1 cellular context compared by ENCODE assay signal in the genomic region with DNA sequence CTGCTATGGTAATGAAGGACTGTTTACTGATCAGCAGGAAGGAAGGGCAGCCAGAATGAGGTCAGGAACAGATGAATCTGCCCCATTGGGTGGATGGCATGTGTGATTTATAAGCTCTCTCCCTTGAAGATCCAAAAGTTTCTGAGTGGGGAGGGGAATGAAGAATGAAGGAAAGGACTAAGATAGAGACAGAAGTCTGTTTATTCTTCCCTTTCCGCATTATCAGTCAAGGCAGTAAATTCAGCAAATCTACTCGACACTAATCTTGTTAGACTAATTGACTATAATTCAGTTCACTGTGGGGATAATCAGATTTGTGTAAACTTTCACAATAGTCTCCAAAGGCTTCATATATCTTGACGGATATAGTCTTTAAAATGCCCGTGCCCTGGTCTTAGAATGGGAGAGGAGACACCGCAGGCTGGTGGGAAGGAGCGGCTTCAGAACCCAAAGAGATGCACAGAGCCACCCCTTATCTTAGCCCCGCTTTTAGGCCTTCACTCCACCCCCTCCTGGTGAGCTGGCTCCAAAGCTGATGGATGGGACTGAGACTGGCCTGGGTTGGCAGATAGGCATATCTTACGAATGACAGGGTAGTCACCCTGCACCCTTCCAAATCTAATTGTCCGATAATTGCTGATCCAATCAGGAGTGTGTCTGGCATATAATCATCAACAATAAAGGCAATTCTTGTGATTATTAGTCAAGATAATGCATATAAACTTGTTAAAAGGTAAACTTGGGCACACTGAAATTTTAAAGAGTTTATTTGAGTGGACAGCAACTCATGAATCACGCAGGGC.
A peak's percentile ranks its signal among the peaks of the same experiment; 100 is the strongest.
TF ChIP-seq lines count a peak whose summit lies in the region.

No MANE protein-coding gene starts in this region.

TF ChIP-seq in K562, 482 proteins besides CTCF, POLR2A, EP300 and RAD21 (continues in another document):
- TF ChIP-seq, protein P1, sequence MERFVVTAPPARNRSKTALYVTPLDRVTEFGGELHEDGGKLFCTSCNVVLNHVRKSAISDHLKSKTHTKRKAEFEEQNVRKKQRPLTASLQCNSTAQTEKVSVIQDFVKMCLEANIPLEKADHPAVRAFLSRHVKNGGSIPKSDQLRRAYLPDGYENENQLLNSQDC (CRISPR knock-in tag; IDR thresholded peaks at IDR 0.05): no peak
- 0 out of 2 replicates have a peak, but pooled peaks have one; percentile 12 for TF ChIP-seq DPF2 (IDR thresholded peaks at IDR 0.05)
- TF ChIP-seq CREM (IDR thresholded peaks at IDR 0.05; ENCODE audit: low read depth): no peak
- TF ChIP-seq ETV1 (tag; conservative IDR thresholded peaks at IDR 0.05; ENCODE audit: low read depth): no peak
- no peak for TF ChIP-seq ZSCAN29 (IDR thresholded peaks at IDR 0.05)
- no peak for TF ChIP-seq L3MBTL2 (IDR thresholded peaks at IDR 0.05)
- TF ChIP-seq, protein P2, sequence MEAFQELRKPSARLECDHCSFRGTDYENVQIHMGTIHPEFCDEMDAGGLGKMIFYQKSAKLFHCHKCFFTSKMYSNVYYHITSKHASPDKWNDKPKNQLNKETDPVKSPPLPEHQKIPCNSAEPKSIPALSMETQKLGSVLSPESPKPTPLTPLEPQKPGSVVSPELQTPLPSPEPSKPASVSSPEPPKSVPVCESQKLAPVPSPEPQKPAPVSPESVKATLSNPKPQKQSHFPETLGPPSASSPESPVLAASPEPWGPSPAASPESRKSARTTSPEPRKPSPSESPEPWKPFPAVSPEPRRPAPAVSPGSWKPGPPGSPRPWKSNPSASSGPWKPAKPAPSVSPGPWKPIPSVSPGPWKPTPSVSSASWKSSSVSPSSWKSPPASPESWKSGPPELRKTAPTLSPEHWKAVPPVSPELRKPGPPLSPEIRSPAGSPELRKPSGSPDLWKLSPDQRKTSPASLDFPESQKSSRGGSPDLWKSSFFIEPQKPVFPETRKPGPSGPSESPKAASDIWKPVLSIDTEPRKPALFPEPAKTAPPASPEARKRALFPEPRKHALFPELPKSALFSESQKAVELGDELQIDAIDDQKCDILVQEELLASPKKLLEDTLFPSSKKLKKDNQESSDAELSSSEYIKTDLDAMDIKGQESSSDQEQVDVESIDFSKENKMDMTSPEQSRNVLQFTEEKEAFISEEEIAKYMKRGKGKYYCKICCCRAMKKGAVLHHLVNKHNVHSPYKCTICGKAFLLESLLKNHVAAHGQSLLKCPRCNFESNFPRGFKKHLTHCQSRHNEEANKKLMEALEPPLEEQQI (IDR thresholded peaks at IDR 0.05): no peak
- no peak for TF ChIP-seq HSF4 (CRISPR knock-in tag; IDR thresholded peaks at IDR 0.05; ENCODE audit: borderline replicate concordance)
- no peak for TF ChIP-seq MYNN (IDR thresholded peaks at IDR 0.05)
- TF ChIP-seq MYNN (CRISPR knock-in tag; IDR thresholded peaks at IDR 0.05): no peak
- TF ChIP-seq MYC (IDR thresholded peaks at IDR 0.05; ENCODE audit: low read depth, low read length): no peak
- TF ChIP-seq MYC (CRISPR knock-in tag; IDR thresholded peaks at IDR 0.05; ENCODE audit: borderline replicate concordance, low read depth): no peak
- TF ChIP-seq CCAR2 (IDR thresholded peaks at IDR 0.05; ENCODE audit: low read depth, low read length): no peak
- TF ChIP-seq CBFA2T2 (conservative IDR thresholded peaks at IDR 0.05): peak; percentile 82
- TF ChIP-seq POLR3G (IDR thresholded peaks at IDR 0.05; ENCODE audit: extremely low read depth, insufficient read length, insufficient replicate concordance): no peak
- TF ChIP-seq, protein P3, sequence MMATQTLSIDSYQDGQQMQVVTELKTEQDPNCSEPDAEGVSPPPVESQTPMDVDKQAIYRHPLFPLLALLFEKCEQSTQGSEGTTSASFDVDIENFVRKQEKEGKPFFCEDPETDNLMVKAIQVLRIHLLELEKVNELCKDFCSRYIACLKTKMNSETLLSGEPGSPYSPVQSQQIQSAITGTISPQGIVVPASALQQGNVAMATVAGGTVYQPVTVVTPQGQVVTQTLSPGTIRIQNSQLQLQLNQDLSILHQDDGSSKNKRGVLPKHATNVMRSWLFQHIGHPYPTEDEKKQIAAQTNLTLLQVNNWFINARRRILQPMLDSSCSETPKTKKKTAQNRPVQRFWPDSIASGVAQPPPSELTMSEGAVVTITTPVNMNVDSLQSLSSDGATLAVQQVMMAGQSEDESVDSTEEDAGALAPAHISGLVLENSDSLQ (IDR thresholded peaks at IDR 0.05): peak; percentile 45; the same call in 1 of the 2 replicates
- no peak for TF ChIP-seq ZNF175 (CRISPR knock-in tag; IDR thresholded peaks at IDR 0.05; ENCODE audit: low read depth)
- no peak for TF ChIP-seq ETS2 (tag; IDR thresholded peaks at IDR 0.05; ENCODE audit: borderline replicate concordance, poor library complexity, severe bottlenecking)
- TF ChIP-seq MTA3 (IDR thresholded peaks at IDR 0.05; ENCODE audit: borderline replicate concordance): no peak
- no peak for TF ChIP-seq RFX5 (IDR thresholded peaks at IDR 0.05; ENCODE audit: low read depth, low read length)
- no peak for TF ChIP-seq ERF (CRISPR knock-in tag; IDR thresholded peaks at IDR 0.05)
- TF ChIP-seq HDAC2 (IDR thresholded peaks at IDR 0.05): peak; percentile 20; the same call in 1 of the 2 replicates
- TF ChIP-seq NELFE (IDR thresholded peaks at IDR 0.05; ENCODE audit: insufficient read depth, insufficient read length): no peak
- 0 out of 2 replicates have a peak, but pooled peaks have one; percentile 17 for TF ChIP-seq FOXM1 (IDR thresholded peaks at IDR 0.05; ENCODE audit: low read depth)
- TF ChIP-seq FOXM1 (CRISPR knock-in tag; IDR thresholded peaks at IDR 0.05; ENCODE audit: low read depth): no peak
- TF ChIP-seq HDAC6 (IDR thresholded peaks at IDR 0.05; ENCODE audit: low read depth, low read length): no peak
- TF ChIP-seq PTRF (tag; IDR thresholded peaks at IDR 0.05): no peak
- no peak for TF ChIP-seq ZNF76 (CRISPR knock-in tag; IDR thresholded peaks at IDR 0.05; ENCODE audit: borderline replicate concordance)
- no peak for TF ChIP-seq HNRNPUL1 (IDR thresholded peaks at IDR 0.05; ENCODE audit: low read length)
- TF ChIP-seq ZNF445 (CRISPR knock-in tag; IDR thresholded peaks at IDR 0.05; ENCODE audit: low read depth): no peak
- 0 out of 2 replicates have a peak, but pooled peaks have one; percentile 40 for TF ChIP-seq PML (IDR thresholded peaks at IDR 0.05; ENCODE audit: low read length)
- TF ChIP-seq, protein P4, sequence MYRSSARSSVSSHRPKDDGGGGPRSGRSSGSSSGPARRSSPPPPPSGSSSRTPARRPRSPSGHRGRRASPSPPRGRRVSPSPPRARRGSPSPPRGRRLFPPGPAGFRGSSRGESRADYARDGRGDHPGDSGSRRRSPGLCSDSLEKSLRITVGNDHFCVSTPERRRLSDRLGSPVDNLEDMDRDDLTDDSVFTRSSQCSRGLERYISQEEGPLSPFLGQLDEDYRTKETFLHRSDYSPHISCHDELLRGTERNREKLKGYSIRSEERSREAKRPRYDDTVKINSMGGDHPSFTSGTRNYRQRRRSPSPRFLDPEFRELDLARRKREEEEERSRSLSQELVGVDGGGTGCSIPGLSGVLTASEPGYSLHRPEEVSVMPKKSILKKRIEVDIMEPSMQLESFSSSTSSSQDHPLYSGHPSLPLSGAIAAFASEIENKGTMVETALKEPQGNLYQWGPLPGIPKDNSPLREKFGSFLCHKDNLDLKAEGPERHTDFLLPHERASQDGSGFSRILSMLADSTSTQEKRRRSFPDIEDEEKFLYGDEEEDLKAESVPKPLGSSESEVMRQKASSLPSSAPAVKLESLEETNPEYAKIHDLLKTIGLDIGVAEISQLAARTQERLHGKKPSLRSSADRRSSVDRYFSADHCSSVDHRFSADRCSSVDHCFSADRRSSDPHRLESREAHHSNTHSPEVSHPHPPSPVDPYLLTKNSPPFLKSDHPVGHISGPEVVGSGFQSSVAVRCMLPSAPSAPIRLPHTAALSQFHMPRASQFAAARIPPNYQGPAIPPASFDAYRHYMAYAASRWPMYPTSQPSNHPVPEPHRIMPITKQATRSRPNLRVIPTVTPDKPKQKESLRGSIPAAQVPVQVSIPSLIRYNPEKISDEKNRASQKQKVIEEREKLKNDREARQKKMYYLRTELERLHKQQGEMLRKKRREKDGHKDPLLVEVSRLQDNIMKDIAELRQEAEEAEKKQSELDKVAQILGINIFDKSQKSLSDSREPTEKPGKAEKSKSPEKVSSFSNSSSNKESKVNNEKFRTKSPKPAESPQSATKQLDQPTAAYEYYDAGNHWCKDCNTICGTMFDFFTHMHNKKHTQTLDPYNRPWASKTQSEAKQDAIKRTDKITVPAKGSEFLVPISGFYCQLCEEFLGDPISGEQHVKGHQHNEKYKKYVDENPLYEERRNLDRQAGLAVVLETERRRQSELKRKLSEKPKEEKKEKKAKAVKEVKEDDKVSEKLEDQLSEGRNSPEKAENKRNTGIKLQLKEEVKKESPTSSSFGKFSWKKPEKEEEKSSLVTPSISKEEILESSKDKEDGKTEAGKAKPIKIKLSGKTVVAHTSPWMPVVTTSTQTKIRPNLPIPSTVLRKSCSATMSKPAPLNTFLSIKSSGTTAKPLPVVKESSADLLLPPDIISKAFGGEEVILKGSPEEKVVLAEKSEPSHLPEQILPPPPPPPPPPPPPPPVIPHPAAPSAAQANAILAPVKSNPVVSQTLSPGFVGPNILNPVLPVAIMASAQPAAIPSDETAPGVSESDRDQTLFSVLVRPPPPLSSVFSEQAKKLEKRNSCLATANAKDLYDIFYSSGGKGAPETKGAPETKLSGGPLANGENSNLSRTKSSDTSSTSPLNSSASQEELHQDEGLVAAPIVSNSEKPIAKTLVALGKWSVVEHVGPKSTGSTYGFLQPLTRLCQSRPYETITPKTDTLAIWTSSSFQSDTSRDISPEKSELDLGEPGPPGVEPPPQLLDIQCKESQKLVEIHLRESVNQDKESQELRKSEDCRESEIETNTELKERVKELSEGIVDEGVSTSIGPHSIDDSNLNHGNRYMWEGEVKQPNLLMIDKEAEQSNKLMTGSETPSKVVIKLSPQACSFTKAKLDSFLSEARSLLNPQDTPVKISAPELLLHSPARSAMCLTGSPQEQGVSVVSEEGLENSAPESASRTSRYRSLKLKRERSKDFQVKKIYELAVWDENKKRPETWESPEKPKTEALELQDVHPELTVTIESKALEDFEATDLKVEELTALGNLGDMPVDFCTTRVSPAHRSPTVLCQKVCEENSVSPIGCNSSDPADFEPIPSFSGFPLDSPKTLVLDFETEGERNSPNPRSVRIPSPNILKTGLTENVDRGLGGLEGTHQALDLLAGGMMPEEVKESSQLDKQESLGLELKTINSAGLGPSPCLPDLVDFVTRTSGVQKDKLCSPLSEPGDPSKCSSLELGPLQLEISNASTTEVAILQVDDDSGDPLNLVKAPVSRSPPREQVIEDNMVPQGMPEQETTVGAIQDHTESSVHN (IDR thresholded peaks at IDR 0.05; ENCODE audit: borderline replicate concordance in 1 of 2, low read depth in 1 of 2): no peak
- no peak for TF ChIP-seq ZNF140 (CRISPR knock-in tag; IDR thresholded peaks at IDR 0.05)
- TF ChIP-seq TAL1 (IDR thresholded peaks at IDR 0.05): peak; percentile 73
- no peak for TF ChIP-seq HNRNPL (IDR thresholded peaks at IDR 0.05; ENCODE audit: low read depth, low read length)
- TF ChIP-seq, protein P5, sequence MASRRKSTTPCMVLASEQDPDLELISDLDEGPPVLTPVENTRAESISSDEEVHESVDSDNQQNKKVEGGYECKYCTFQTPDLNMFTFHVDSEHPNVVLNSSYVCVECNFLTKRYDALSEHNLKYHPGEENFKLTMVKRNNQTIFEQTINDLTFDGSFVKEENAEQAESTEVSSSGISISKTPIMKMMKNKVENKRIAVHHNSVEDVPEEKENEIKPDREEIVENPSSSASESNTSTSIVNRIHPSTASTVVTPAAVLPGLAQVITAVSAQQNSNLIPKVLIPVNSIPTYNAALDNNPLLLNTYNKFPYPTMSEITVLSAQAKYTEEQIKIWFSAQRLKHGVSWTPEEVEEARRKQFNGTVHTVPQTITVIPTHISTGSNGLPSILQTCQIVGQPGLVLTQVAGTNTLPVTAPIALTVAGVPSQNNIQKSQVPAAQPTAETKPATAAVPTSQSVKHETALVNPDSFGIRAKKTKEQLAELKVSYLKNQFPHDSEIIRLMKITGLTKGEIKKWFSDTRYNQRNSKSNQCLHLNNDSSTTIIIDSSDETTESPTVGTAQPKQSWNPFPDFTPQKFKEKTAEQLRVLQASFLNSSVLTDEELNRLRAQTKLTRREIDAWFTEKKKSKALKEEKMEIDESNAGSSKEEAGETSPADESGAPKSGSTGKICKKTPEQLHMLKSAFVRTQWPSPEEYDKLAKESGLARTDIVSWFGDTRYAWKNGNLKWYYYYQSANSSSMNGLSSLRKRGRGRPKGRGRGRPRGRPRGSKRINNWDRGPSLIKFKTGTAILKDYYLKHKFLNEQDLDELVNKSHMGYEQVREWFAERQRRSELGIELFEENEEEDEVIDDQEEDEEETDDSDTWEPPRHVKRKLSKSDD (conservative IDR thresholded peaks at IDR 0.05; ENCODE audit: low read length): no peak
- TF ChIP-seq SIX5 (IDR thresholded peaks at IDR 0.05; ENCODE audit: borderline replicate concordance in 1 of 2, insufficient read depth in 1 of 2, low read depth in 1 of 2, low read length in 2 of 2): no peak
- TF ChIP-seq, protein P6, sequence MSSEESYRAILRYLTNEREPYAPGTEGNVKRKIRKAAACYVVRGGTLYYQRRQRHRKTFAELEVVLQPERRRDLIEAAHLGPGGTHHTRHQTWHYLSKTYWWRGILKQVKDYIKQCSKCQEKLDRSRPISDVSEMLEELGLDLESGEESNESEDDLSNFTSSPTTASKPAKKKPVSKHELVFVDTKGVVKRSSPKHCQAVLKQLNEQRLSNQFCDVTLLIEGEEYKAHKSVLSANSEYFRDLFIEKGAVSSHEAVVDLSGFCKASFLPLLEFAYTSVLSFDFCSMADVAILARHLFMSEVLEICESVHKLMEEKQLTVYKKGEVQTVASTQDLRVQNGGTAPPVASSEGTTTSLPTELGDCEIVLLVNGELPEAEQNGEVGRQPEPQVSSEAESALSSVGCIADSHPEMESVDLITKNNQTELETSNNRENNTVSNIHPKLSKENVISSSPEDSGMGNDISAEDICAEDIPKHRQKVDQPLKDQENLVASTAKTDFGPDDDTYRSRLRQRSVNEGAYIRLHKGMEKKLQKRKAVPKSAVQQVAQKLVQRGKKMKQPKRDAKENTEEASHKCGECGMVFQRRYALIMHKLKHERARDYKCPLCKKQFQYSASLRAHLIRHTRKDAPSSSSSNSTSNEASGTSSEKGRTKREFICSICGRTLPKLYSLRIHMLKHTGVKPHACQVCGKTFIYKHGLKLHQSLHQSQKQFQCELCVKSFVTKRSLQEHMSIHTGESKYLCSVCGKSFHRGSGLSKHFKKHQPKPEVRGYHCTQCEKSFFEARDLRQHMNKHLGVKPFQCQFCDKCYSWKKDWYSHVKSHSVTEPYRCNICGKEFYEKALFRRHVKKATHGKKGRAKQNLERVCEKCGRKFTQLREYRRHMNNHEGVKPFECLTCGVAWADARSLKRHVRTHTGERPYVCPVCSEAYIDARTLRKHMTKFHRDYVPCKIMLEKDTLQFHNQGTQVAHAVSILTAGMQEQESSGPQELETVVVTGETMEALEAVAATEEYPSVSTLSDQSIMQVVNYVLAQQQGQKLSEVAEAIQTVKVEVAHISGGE (CRISPR knock-in tag; IDR thresholded peaks at IDR 0.05): no peak
- no peak for TF ChIP-seq ZNF408 (CRISPR knock-in tag; IDR thresholded peaks at IDR 0.05; ENCODE audit: low read depth)
- no peak for TF ChIP-seq TBL1XR1 (IDR thresholded peaks at IDR 0.05; ENCODE audit: low read length in 2 of 2)
- TF ChIP-seq EGR1 (conservative IDR thresholded peaks at IDR 0.05): peak; percentile 35; the same call in 1 of the 2 replicates
- no peak for TF ChIP-seq MAFG (tag; conservative IDR thresholded peaks at IDR 0.05)
- no peak for TF ChIP-seq SMAD3 (CRISPR knock-in tag; conservative IDR thresholded peaks at IDR 0.05)
